In genomic region chr20:33291416-33291815, GRCh38 we compare ENCODE assay signal across 1 cellular context.
TF ChIP-seq lines count a peak whose summit lies in the region.

No MANE protein-coding gene starts in this region.

TF ChIP-seq in HepG2, 621 proteins besides CTCF, POLR2A, EP300 and RAD21 (continued from another document):
- TF ChIP-seq, protein P1, sequence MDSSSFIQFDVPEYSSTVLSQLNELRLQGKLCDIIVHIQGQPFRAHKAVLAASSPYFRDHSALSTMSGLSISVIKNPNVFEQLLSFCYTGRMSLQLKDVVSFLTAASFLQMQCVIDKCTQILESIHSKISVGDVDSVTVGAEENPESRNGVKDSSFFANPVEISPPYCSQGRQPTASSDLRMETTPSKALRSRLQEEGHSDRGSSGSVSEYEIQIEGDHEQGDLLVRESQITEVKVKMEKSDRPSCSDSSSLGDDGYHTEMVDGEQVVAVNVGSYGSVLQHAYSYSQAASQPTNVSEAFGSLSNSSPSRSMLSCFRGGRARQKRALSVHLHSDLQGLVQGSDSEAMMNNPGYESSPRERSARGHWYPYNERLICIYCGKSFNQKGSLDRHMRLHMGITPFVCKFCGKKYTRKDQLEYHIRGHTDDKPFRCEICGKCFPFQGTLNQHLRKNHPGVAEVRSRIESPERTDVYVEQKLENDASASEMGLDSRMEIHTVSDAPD (CRISPR knock-in tag; IDR thresholded peaks at IDR 0.05): no peak
- TF ChIP-seq ZNF317 (CRISPR knock-in tag; IDR thresholded peaks at IDR 0.05) (0 out of 2 replicates have a peak, but pooled peaks have one; percentile 12), ZNF234 (CRISPR knock-in tag; conservative IDR thresholded peaks at IDR 0.05) (0 out of 2 replicates have a peak, but pooled peaks have one; percentile 21), FUBP1 (CRISPR knock-in tag; IDR thresholded peaks at IDR 0.05; ENCODE audit: borderline replicate concordance) (no peak), JDP2 (CRISPR knock-in tag; IDR thresholded peaks at IDR 0.05; ENCODE audit: borderline replicate concordance) (no peak), XBP1 (CRISPR knock-in tag; IDR thresholded peaks at IDR 0.05) (no peak), ZXDC (CRISPR knock-in tag; IDR thresholded peaks at IDR 0.05) (peak; percentile 30; the same call in 1 of the 2 replicates), GLMP (CRISPR knock-in tag; IDR thresholded peaks at IDR 0.05; ENCODE audit: borderline replicate concordance) (no peak), PLRG1 (conservative IDR thresholded peaks at IDR 0.05) (no peak), MYC (CRISPR knock-in tag; IDR thresholded peaks at IDR 0.05; ENCODE audit: borderline replicate concordance) (no peak)
- TF ChIP-seq, protein P2, sequence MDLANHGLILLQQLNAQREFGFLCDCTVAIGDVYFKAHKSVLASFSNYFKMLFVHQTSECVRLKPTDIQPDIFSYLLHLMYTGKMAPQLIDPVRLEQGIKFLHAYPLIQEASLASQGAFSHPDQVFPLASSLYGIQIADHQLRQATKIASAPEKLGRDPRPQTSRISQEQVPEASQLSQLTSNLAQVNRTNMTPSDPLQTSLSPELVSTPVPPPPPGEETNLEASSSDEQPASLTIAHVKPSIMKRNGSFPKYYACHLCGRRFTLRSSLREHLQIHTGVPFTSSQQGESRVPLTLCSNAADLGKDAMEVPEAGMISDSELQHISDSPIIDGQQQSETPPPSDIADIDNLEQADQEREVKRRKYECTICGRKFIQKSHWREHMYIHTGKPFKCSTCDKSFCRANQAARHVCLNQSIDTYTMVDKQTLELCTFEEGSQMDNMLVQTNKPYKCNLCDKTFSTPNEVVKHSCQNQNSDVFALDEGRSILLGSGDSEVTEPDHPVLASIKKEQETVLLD (CRISPR knock-in tag; IDR thresholded peaks at IDR 0.05; ENCODE audit: low read depth): no peak
TF ChIP-seq in HepG2: peak in this region for 4.
